In the genomic region with DNA sequence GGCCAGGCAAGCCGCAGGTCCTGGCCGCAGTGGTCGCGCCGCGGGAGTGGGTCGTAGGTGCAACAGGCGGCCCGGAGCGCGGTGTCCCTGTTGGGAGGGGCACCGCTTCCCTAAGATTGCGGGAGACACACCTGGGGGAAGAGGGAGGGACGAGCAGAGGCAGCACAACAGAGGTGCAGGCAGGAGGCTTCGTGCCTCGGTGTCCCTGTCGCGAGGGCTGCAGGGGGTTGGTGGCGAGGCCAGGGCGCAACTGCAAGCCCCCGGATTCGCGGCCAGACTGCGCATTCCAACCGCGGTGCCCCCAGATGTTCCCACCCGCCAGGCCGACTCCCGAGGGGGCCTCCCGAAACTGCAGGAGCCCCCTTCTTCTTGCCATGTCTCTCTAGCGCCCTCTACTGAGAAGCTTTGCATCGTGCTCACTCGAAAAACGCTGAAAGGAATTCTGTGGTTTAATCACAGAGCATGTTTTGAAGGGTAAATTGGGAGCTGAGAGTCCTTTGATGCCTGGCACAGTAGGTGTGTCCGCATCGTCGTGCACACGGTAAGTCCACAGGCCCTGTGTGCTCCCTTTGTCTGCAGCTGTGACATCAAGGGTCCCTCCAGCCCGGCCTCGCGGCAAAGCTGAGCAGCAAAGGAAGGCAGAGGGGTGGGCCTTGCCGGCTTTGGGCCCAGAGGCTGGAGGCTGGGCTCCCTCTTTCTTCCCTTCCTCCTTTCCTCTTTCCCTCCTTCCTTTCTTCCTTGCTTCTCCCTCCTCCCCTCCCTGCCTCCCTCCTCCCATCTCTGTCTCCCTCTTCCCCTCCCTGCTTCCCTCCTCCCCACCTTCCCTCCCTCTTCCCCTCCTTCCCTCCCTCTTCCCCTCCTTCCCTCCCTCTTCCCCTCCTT, we compare ENCODE assay signal across 10 cellular contexts. TPM values are rescaled to one million over a fixed set of nuclear protein-coding genes. Genes with fewer than 3 reads are reported as not detected.
DNase-seq lines count a peak whose midpoint lies in the region; ATAC-seq and TF ChIP-seq lines count a peak whose summit lies in the region.
"Had no signal": no experiment of that assay in that cellular context is flagged by ENCODE, and none has a peak within 500 bp of the region (broad histone marks: within the 10 kb centered on the region; RNA-seq: fewer than 3 reads in every experiment).

No MANE protein-coding gene starts in this region.

- no peaks in the 10 kb centered on the region for H3K9me3 ChIP-seq in GM23248 (ENCODE audit: low read depth)
- H3K9me3 ChIP-seq in gastroesophageal sphincter: no peaks in the 10 kb centered on the region

- H2AFZ ChIP-seq in GM23248: no peak overlapping the region
- H2AFZ ChIP-seq: parathyroid adenoma had no signal

- 42 to 45% methylated on average over 35 to 42 of the region's 42 CpGs for WGBS in GM23248 (ENCODE audit: low coverage in 1 of 2, low lambda C conversion rate in 2 of 2, missing lambda C conversion rate in 2 of 2), 2 experiments
- 31 to 34% methylated on average over 10 to 18 of the region's 42 CpGs for WGBS in gastroesophageal sphincter (ENCODE audit: low coverage in 1 of 2), 2 donors

- H4K20me1 ChIP-seq in GM23248 (ENCODE audit: insufficient read depth): no peaks in the 10 kb centered on the region

- ATAC-seq in GM18520 (IDR thresholded peaks at IDR 0.05; ENCODE audit: unreplicated experiment) (no peak), gastroesophageal sphincter (no peak), GM19328 (IDR thresholded peaks at IDR 0.05; ENCODE audit: unreplicated experiment) (no peak)

- H3K27me3 ChIP-seq in GM23248 (replicated peaks; ENCODE audit: insufficient read depth) (0 out of 2 replicates have a peak, but pooled peaks cover 8% of the 10 kb centered on the region), gastroesophageal sphincter (peaks cover 21% of the 10 kb centered on the region)

- H3K4me2 ChIP-seq in GM23248 (ENCODE audit: unreplicated experiment): no peak overlapping the region

- no peaks in the 10 kb centered on the region for H3K79me2 ChIP-seq in GM23248 (ENCODE audit: insufficient read depth)
- H3K79me2 ChIP-seq: parathyroid adenoma had no signal

- H3K4me1 ChIP-seq in GM23248 (ENCODE audit: insufficient read depth): no peaks in the 10 kb centered on the region
- H3K4me1 ChIP-seq in gastroesophageal sphincter: no peaks in the 10 kb centered on the region
- H3K4me1 ChIP-seq: parathyroid adenoma had no signal

- H3K36me3 ChIP-seq in GM23248 (ENCODE audit: low read depth): no peaks in the 10 kb centered on the region
- H3K36me3 ChIP-seq in gastroesophageal sphincter: no peaks in the 10 kb centered on the region

- TF ChIP-seq EP300 in gastroesophageal sphincter (IDR thresholded peaks at IDR 0.05): no peak

- no peak overlapping the region for H3K4me3 ChIP-seq in AG09309 (ENCODE audit: control insufficient read depth, low read depth, low read length)
- no peak overlapping the region for H3K4me3 ChIP-seq in GM23248
- H3K4me3 ChIP-seq in gastroesophageal sphincter: no peak overlapping the region
- H3K4me3 ChIP-seq: coronary artery had no signal

- no peak overlapping the region for H3K27ac ChIP-seq in GM23248
- no peak overlapping the region for H3K27ac ChIP-seq in gastroesophageal sphincter
- H3K27ac ChIP-seq: coronary artery, parathyroid adenoma had no signal

- no peaks in the 10 kb centered on the region for H3K9me2 ChIP-seq in GM23248 (ENCODE audit: insufficient read depth)

- no peaks in the 10 kb centered on the region for H3F3A ChIP-seq in GM23248 (ENCODE audit: insufficient read depth)

- TF ChIP-seq CTCF in AG09309 (IDR thresholded peaks at IDR 0.05; ENCODE audit: control insufficient read depth, insufficient read depth, low read depth, low read length, missing control alignments) (peak; percentile 90), gastroesophageal sphincter (IDR thresholded peaks at IDR 0.05) (peak in 1 of 4 experiments; percentile 31)

- no peak overlapping the region for H3K9ac ChIP-seq in GM23248
- H3K9ac ChIP-seq: parathyroid adenoma had no signal

- in situ Hi-C loops in GM23248 (cut with MboI): no loop called here

- DNase-seq in AG09309 (ENCODE audit: low read depth) (no peak), GM23248 (peak; percentile 49), UCSD-AML1 (lab: John Stamatoyannopoulos, UW; ENCODE audit: unreplicated experiment) (peak; percentile 15), iris pigment epithelial cell (ENCODE audit: low read depth) (peak; percentile 42)
- DNase-seq in stimulated activated CD4-positive, alpha-beta T cell treated with anti-CD3 and anti-CD28 coated beads, Interleukin-2, amount 100 ng/mL, for 48 hours: no peak

- no peak for TF ChIP-seq POLR2A in gastroesophageal sphincter (IDR thresholded peaks at IDR 0.05)

RNA-seq across cellular contexts. Expression of gene MBL2, which starts 6.2 kb away (rescaled TPM):
- total RNA-seq in GM23248 (2014; rRNA removed; shearing (Covaris generic)): not detected in 2 replicates
- not detected in 2 replicates for polyA plus RNA-seq in GM23248 (2016; fragmentation: Nextera tagmentation; extraction: Ambion mirVana)
- not detected for total RNA-seq in gastroesophageal sphincter

Comparison
In these comparisons a context has a peak if more than half of its experiments do, and no peak if none do; other contexts are left out.
1. DNase-seq: peak in GM23248 (single experiment), UCSD-AML1 (single experiment) and iris pigment epithelial cell (single experiment); none in AG09309 (single experiment) and stimulated activated CD4-positive, alpha-beta T cell treated with anti-CD3 and anti-CD28 coated beads, Interleukin-2, amount 100 ng/mL, for 48 hours (0 of 2).